Comparison of ENCODE assay signal across 2 cellular contexts in the genomic region with DNA sequence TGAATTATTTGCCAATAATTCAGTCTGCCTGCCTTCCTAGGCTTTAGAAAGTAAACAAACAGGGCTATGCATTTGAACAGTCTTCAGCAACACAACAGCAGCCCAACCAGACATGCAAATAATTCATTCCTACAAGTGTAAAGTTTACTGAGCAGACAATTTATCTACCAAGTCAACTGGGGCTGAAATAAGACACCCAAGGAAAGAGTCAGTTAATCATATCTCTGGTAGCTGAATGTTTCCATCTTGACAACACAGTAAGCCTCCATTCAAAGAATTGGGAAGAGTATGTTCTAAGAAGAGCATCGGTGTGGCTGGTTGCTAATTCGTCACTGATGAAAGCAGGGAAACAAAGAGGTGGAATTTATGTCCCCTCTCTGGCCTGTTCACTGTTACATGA.
TF ChIP-seq lines count a peak whose summit lies in the region.

No MANE protein-coding gene starts in this region.

TF ChIP-seq in HepG2, 621 proteins besides CTCF, POLR2A, EP300 and RAD21:
- TF ChIP-seq ZNF652 (CRISPR knock-in tag; IDR thresholded peaks at IDR 0.05; ENCODE audit: borderline replicate concordance, low read depth) (no peak), ZNF552 (CRISPR knock-in tag; IDR thresholded peaks at IDR 0.05; ENCODE audit: borderline replicate concordance) (no peak), RARA (CRISPR knock-in tag; IDR thresholded peaks at IDR 0.05) (no peak), ZNF569 (CRISPR knock-in tag; IDR thresholded peaks at IDR 0.05; ENCODE audit: borderline replicate concordance) (no peak), SKI (IDR thresholded peaks at IDR 0.05; ENCODE audit: partially characterized antibody) (peak; percentile 36)
- TF ChIP-seq, protein P1, sequence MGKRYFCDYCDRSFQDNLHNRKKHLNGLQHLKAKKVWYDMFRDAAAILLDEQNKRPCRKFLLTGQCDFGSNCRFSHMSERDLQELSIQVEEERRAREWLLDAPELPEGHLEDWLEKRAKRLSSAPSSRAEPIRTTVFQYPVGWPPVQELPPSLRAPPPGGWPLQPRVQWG (CRISPR knock-in tag; IDR thresholded peaks at IDR 0.05; ENCODE audit: borderline replicate concordance, low read depth) = no peak

TF ChIP-seq in SK-N-SH treated with all-trans-retinoic acid at 6 μM for 48 hours, 23 proteins besides CTCF, POLR2A, EP300 and RAD21:
- TF ChIP-seq ARNTL (CRISPR knock-in tag; IDR thresholded peaks at IDR 0.05; ENCODE audit: borderline replicate concordance, low read depth) = no peak
- no peak for TF ChIP-seq ZC3H10 (CRISPR knock-in tag; IDR thresholded peaks at IDR 0.05)
- no peak for TF ChIP-seq TOX (CRISPR knock-in tag; IDR thresholded peaks at IDR 0.05; ENCODE audit: borderline replicate concordance)
- TF ChIP-seq ZNF8 (CRISPR knock-in tag; IDR thresholded peaks at IDR 0.05) = no peak
- no peak for TF ChIP-seq ESRRG (CRISPR knock-in tag; IDR thresholded peaks at IDR 0.05)
- no peak for TF ChIP-seq CSDC2 (CRISPR knock-in tag; IDR thresholded peaks at IDR 0.05)
- TF ChIP-seq PPARA (CRISPR knock-in tag; IDR thresholded peaks at IDR 0.05; ENCODE audit: borderline replicate concordance) = no peak
- TF ChIP-seq ZFP3 (CRISPR knock-in tag; IDR thresholded peaks at IDR 0.05) = no peak
